ENCODE assay signal across 10 cellular contexts in genomic region chr17:65101371-65101770, GRCh38. TPM values are rescaled to one million over a fixed set of nuclear protein-coding genes. Genes with fewer than 3 reads are reported as not detected.
A peak's percentile ranks its signal among the peaks of the same experiment; 100 is the strongest.
DNase-seq lines count a peak whose midpoint lies in the region; ATAC-seq and TF ChIP-seq lines count a peak whose summit lies in the region.
"Had no signal": no experiment of that assay in that cellular context is flagged by ENCODE, and none has a peak within 500 bp of the region (broad histone marks: within the 10 kb centered on the region; RNA-seq: fewer than 3 reads in every experiment).

No MANE protein-coding gene starts in this region.

- H3K4me3 ChIP-seq in HAP-1 (peak overlapping the region; percentile 39), SU-DHL-6 (ENCODE audit: insufficient read depth, low read length, poor library complexity, severe bottlenecking) (peak overlapping the region; percentile 71), gastroesophageal sphincter (peak overlapping the region; percentile 54 to 63)

- peak overlapping the region; percentile 93 for H3K27ac Mint-ChIP-seq in stimulated activated memory B cell treated with anti-CD40 and anti-IgM and Interleukin-4, amounts not matched to agents 10 μg/mL and 1 μg/mL and 100 μg/mL, for 72 hours

- H3K27me3 ChIP-seq in HAP-1 (ENCODE audit: low read depth) (no peaks in the 10 kb centered on the region), SU-DHL-6 (ENCODE audit: low read length) (no peaks in the 10 kb centered on the region), gastroesophageal sphincter (no peaks in the 10 kb centered on the region)

- TF ChIP-seq POLR2A in gastroesophageal sphincter (IDR thresholded peaks at IDR 0.05) = no peak

- no peaks in the 10 kb centered on the region for H3K27me3 Mint-ChIP-seq in stimulated activated memory B cell treated with anti-CD40 and anti-IgM and Interleukin-4, amounts not matched to agents 10 μg/mL and 1 μg/mL and 100 μg/mL, for 72 hours

- H3K4me3 Mint-ChIP-seq in stimulated activated memory B cell treated with anti-CD40 and anti-IgM and Interleukin-4, amounts not matched to agents 10 μg/mL and 1 μg/mL and 100 μg/mL, for 72 hours = peak overlapping the region; percentile 76

- H4K20me1 ChIP-seq in SU-DHL-6 (ENCODE audit: low read depth, low read length) = no peaks in the 10 kb centered on the region

- no peak for ATAC-seq in gastroesophageal sphincter
- ATAC-seq in stimulated activated memory B cell treated with anti-CD40 and anti-IgM and Interleukin-4, amounts not matched to agents 10 μg/mL and 1 μg/mL and 100 μg/mL, for 72 hours = no peak

- no peak for TF ChIP-seq EP300 in gastroesophageal sphincter (IDR thresholded peaks at IDR 0.05)

- 8 to 72% methylated on average over 3 to 5 of the region's 6 CpGs for WGBS in gastroesophageal sphincter (ENCODE audit: low coverage in 1 of 2), 2 donors

- H3K9me3 ChIP-seq in HAP-1 (no peaks in the 10 kb centered on the region), SU-DHL-6 (ENCODE audit: insufficient read depth, low read length) (no peaks in the 10 kb centered on the region), gastroesophageal sphincter (no peaks in the 10 kb centered on the region)

- H3K36me3 ChIP-seq in HAP-1 (replicated peaks) (no peaks in the 10 kb centered on the region), SU-DHL-6 (ENCODE audit: low read length) (no peaks in the 10 kb centered on the region; the same call in 1 of the 2 replicates), gastroesophageal sphincter (no peaks in the 10 kb centered on the region)

- in situ Hi-C loops in HAP-1 (cut with MboI; ENCODE audit: low sequenced_read_pairs) = no loop called here

- no peaks in the 10 kb centered on the region for H3K36me3 Mint-ChIP-seq in stimulated activated memory B cell treated with anti-CD40 and anti-IgM and Interleukin-4, amounts not matched to agents 10 μg/mL and 1 μg/mL and 100 μg/mL, for 72 hours

- H3K79me2 ChIP-seq in SU-DHL-6 (ENCODE audit: insufficient read depth, low read length) = peaks cover 33% of the 10 kb centered on the region

- DNase-seq in HAP-1 (ENCODE audit: low spot score in 2 of 2) (no peak), HK-2 (ENCODE audit: unreplicated experiment) (no peak), NCI-H2171 (lab: John Stamatoyannopoulos, UW) (no peak), NCI-H446 treated with DMSO at 0.1 percent for 48 hours (lab: John Stamatoyannopoulos, UW) (no peak), AML-193 (lab: John Stamatoyannopoulos, UW) (no peak)
- DNase-seq: activated CD4-positive, alpha-beta T cell treated with anti-CD3 and anti-CD28 coated beads for 48 hours; effector CD8-positive, alpha-beta T cell had no signal

- H3K4me1 Mint-ChIP-seq in stimulated activated memory B cell treated with anti-CD40 and anti-IgM and Interleukin-4, amounts not matched to agents 10 μg/mL and 1 μg/mL and 100 μg/mL, for 72 hours = peaks cover 19% of the 10 kb centered on the region

- H3K27ac ChIP-seq in SU-DHL-6 (ENCODE audit: low read depth, low read length) (peak overlapping the region; percentile 72), gastroesophageal sphincter (peak overlapping the region in 3 of 4 donors; percentile 79 to 87 (median 83))

- TF ChIP-seq CTCF in SU-DHL-6 (IDR thresholded peaks at IDR 0.05; ENCODE audit: insufficient read depth, low read length, poor library complexity, severe bottlenecking) (no peak), gastroesophageal sphincter (IDR thresholded peaks at IDR 0.05) (no peak)

- peaks cover 12% of the 10 kb centered on the region for H3F3A ChIP-seq in SU-DHL-6 (ENCODE audit: insufficient read depth)

- H3K4me1 ChIP-seq in HAP-1 (peaks cover 8% of the 10 kb centered on the region; the same call in 1 of the 2 replicates), gastroesophageal sphincter (peaks cover 0 to 69% (median 14%) of the 10 kb centered on the region in 3 donors)

- H3K4me2 ChIP-seq in SU-DHL-6 (ENCODE audit: low read depth, low read length, poor library complexity, severe bottlenecking) = peak overlapping the region; percentile 83

- H2AFZ ChIP-seq in SU-DHL-6 (ENCODE audit: low read depth, low read length, severe bottlenecking) = no peak overlapping the region

- no peaks in the 10 kb centered on the region for H3K9me2 ChIP-seq in SU-DHL-6 (replicated peaks; ENCODE audit: insufficient read depth, low read length)

- no peaks in the 10 kb centered on the region for H3K9me3 Mint-ChIP-seq in stimulated activated memory B cell treated with anti-CD40 and anti-IgM and Interleukin-4, amounts not matched to agents 10 μg/mL and 1 μg/mL and 100 μg/mL, for 72 hours

- H3K9ac ChIP-seq in SU-DHL-6 (ENCODE audit: low read length) = peak overlapping the region; percentile 79

RNA-seq across cellular contexts. Expression of gene RGS9, which starts 35.8 kb away (rescaled TPM):
- total RNA-seq in gastroesophageal sphincter = 10 to 100 TPM; 17.4 to 43.9 (median 40.8) TPM

RNA-seq across cellular contexts. Expression of gene GNA13, which starts 44.8 kb away (rescaled TPM):
- 100 to 1,000 TPM in 1 of 4 donors, 10 to 100 TPM in 3; 60.5 to 103 (median 92.5) TPM for total RNA-seq in gastroesophageal sphincter
